Comparison of ENCODE assay signal across 9 cellular contexts in genomic region chr11:19938051-19938856, GRCh38.
DNase-seq lines count a peak whose midpoint lies in the region; ATAC-seq and TF ChIP-seq lines count a peak whose summit lies in the region.
"Had no signal": no experiment of that assay in that cellular context is flagged by ENCODE, and none has a peak within 500 bp of the region (broad histone marks: within the 10 kb centered on the region; RNA-seq: fewer than 3 reads in every experiment).

No MANE protein-coding gene starts in this region.

- H2BK120ac ChIP-seq in neuronal stem cell (ENCODE audit: low read depth, low read length): no peak overlapping the region

- DNase-seq in D341Med (ENCODE audit: low spot score) (peak; percentile 78), GM19240 (ENCODE audit: insufficient read length, low spot score) (peak; percentile 56), RWPE2 (ENCODE audit: low spot score) (no peak), colonic mucosa (peak; percentile 38), medulla oblongata (ENCODE audit: extremely low spot score) (peak; percentile 65), upper lobe of right lung (no peak), neuronal stem cell (ENCODE audit: low spot score) (no peak)

- peak; percentile 65 for ATAC-seq in HG03460 (IDR thresholded peaks at IDR 0.05; ENCODE audit: unreplicated experiment)
- peak; percentile 58; the same call in 2 of the 3 replicates for ATAC-seq in RWPE2 (ENCODE audit: low read depth)
- ATAC-seq in upper lobe of right lung: peak; percentile 83

- H3K79me1 ChIP-seq in neuronal stem cell (ENCODE audit: low read depth, low read length): no peaks in the 10 kb centered on the region

- H3K27me3 ChIP-seq in RWPE2 (ENCODE audit: insufficient read depth, poor library complexity, severe bottlenecking) (no peaks in the 10 kb centered on the region), colonic mucosa (no peaks in the 10 kb centered on the region), upper lobe of right lung (no peaks in the 10 kb centered on the region), neuronal stem cell (ENCODE audit: control insufficient read depth in 3 of 3, insufficient read depth in 3 of 3, low read depth in 1 of 3, low read length in 3 of 3) (no peaks in the 10 kb centered on the region)

- H2BK5ac ChIP-seq in neuronal stem cell (ENCODE audit: low read length): no peak overlapping the region

- no peak overlapping the region for H3K4me3 ChIP-seq in RWPE2 (ENCODE audit: severe bottlenecking)
- H3K4me3 ChIP-seq in colonic mucosa: no peak overlapping the region
- no peak overlapping the region for H3K4me3 ChIP-seq in upper lobe of right lung
- no peak overlapping the region for H3K4me3 ChIP-seq in neuronal stem cell (ENCODE audit: low read length in 2 of 2)
- H3K4me3 ChIP-seq: skin epidermis had no signal

- no peak overlapping the region for H4K91ac ChIP-seq in neuronal stem cell (ENCODE audit: low read depth, low read length, poor library complexity)

- H3K36me3 ChIP-seq in RWPE2 (ENCODE audit: low read depth) (no peaks in the 10 kb centered on the region), colonic mucosa (no peaks in the 10 kb centered on the region), upper lobe of right lung (peaks cover 19% of the 10 kb centered on the region), neuronal stem cell (replicated peaks in 1 of 2; ENCODE audit: control insufficient read depth in 2 of 2, insufficient read depth in 2 of 2, low read length in 2 of 2) (peaks cover 0 to 56% of the 10 kb centered on the region in 2 donors)

- no peak overlapping the region for H3K27ac ChIP-seq in RWPE2 (ENCODE audit: poor library complexity, severe bottlenecking)
- no peak overlapping the region for H3K27ac ChIP-seq in colonic mucosa
- no peak overlapping the region for H3K27ac ChIP-seq in upper lobe of right lung
- no peak overlapping the region for H3K27ac ChIP-seq in neuronal stem cell (replicated peaks; ENCODE audit: low read length)
- H3K27ac ChIP-seq: skin epidermis had no signal

- no peak overlapping the region for H3K23ac ChIP-seq in neuronal stem cell (ENCODE audit: low read depth, low read length, poor library complexity)

- H2AK5ac ChIP-seq in neuronal stem cell (ENCODE audit: low read depth, low read length): no peak overlapping the region

- WGBS in neuronal stem cell (ENCODE audit: extremely low coverage in 2 of 2, insufficient read length in 2 of 2, insufficient replicate concordance in 1 of 2), 2 donors: no CpG with 5 or more reads among the region's 10 CpGs

- no peak overlapping the region for H2BK15ac ChIP-seq in neuronal stem cell (ENCODE audit: low read length)

- no peak overlapping the region for H3K18ac ChIP-seq in neuronal stem cell (ENCODE audit: low read length)

- H3K9ac ChIP-seq in colonic mucosa (ENCODE audit: low read depth in 2 of 2, low read length in 2 of 2): no peak overlapping the region
- H3K9ac ChIP-seq in neuronal stem cell (ENCODE audit: low read depth, low read length, poor library complexity): no peak overlapping the region

- H3K9me3 ChIP-seq in RWPE2 (ENCODE audit: severe bottlenecking) (no peaks in the 10 kb centered on the region), colonic mucosa (no peaks in the 10 kb centered on the region), upper lobe of right lung (no peaks in the 10 kb centered on the region), neuronal stem cell (replicated peaks in 1 of 2; ENCODE audit: control insufficient read depth in 2 of 2, insufficient read depth in 1 of 2, low read depth in 1 of 2, low read length in 2 of 2) (no peaks in the 10 kb centered on the region)

- H2AFZ ChIP-seq in neuronal stem cell (ENCODE audit: low read length): no peak overlapping the region

- no peak overlapping the region for H2BK12ac ChIP-seq in neuronal stem cell (ENCODE audit: low read length)

- no peak overlapping the region for H3K4ac ChIP-seq in neuronal stem cell (ENCODE audit: low read length)

- intact Hi-C loops in colonic mucosa (cut with DNase I) (no loop called here), upper lobe of right lung (cut with DNase I) (no loop called here)

- H4K8ac ChIP-seq in neuronal stem cell (ENCODE audit: low read depth, low read length): no peak overlapping the region

- TF ChIP-seq CTCF in RWPE2 (IDR thresholded peaks at IDR 0.05; ENCODE audit: poor library complexity, severe bottlenecking) (peak; percentile 82), colonic mucosa (IDR thresholded peaks at IDR 0.05) (peak; percentile 78), upper lobe of right lung (IDR thresholded peaks at IDR 0.05) (peak; percentile 85)

- no peak overlapping the region for H3K14ac ChIP-seq in neuronal stem cell (ENCODE audit: low read length)

- H3K4me1 ChIP-seq in RWPE2 (ENCODE audit: insufficient read depth, poor library complexity, severe bottlenecking): no peaks in the 10 kb centered on the region
- no peaks in the 10 kb centered on the region for H3K4me1 ChIP-seq in colonic mucosa
- H3K4me1 ChIP-seq in upper lobe of right lung: no peaks in the 10 kb centered on the region
- peaks cover 3 to 14% of the 10 kb centered on the region in 2 donors for H3K4me1 ChIP-seq in neuronal stem cell (ENCODE audit: control insufficient read depth in 2 of 2, insufficient read depth in 1 of 2, low read depth in 1 of 2, low read length in 2 of 2)

- H3K4me2 ChIP-seq in neuronal stem cell (ENCODE audit: insufficient read depth, low read length, poor library complexity, severe bottlenecking): no peak overlapping the region

Comparison
In these comparisons a context has a peak if more than half of its experiments do, and no peak if none do; other contexts are left out.
1. DNase-seq: peak in D341Med (single experiment), GM19240 (single experiment), colonic mucosa (single experiment) and medulla oblongata (single experiment); none in RWPE2 (single experiment), upper lobe of right lung (single experiment) and neuronal stem cell (single experiment).
2. Peak in every context shown above with its lines, with median percentiles within 50 percentile points of each other: ATAC-seq and CTCF ChIP-seq.